ENCODE assay signal across 8 cellular contexts in the genomic region with DNA sequence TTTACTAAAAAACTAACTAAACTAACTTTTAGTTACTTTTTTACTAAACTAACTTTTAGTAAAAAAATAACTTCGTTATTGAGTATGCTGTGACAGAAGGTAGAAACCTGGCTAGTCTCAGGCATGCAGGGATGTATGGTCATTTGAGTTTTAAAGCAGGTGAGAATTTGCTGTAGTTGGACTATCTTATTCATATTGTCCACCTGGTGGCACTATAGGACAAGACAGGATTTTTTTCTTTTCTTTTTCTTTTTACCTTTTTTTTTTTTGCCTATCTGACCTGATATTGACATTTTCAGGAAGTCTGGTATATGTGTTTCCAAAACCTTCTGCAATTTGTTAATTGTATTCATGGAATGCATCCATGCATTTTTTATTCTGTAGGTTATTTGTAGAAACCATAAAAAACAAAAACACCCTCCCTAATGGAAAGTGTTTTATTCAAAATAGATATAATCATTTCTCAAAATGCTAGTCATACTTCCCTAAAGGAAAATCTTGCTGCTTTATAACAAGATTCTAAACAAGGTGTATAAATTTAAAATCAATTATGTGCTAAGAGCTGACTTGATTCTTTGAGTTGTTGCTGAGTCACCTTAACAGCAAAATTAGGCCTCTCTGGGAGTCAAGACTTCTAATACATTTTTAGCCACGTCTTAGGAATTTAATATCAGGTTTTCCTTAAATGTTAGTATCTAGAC.
DNase-seq lines count a peak whose midpoint lies in the region; ATAC-seq and TF ChIP-seq lines count a peak whose summit lies in the region.

No MANE protein-coding gene starts in this region.

- H3K9me3 ChIP-seq in OCI-LY3 (ENCODE audit: insufficient read depth, low read length) (no peaks in the 10 kb centered on the region), ovary (no peaks in the 10 kb centered on the region)

- no peak overlapping the region for H3K27ac ChIP-seq in OCI-LY3 (ENCODE audit: low read length)
- H3K27ac ChIP-seq in foreskin keratinocyte: no peak overlapping the region
- no peak overlapping the region for H3K27ac ChIP-seq in ovary

- H3K4me1 ChIP-seq in OCI-LY3 (ENCODE audit: low read length) (peaks cover 10% of the 10 kb centered on the region), foreskin keratinocyte (no peaks in the 10 kb centered on the region), ovary (ENCODE audit: insufficient read depth) (no peaks in the 10 kb centered on the region)

- no peaks in the 10 kb centered on the region for H3K27me3 ChIP-seq in OCI-LY3 (ENCODE audit: low read depth, low read length)
- peaks cover 3% of the 10 kb centered on the region for H3K27me3 ChIP-seq in foreskin keratinocyte
- no peaks in the 10 kb centered on the region for H3K27me3 ChIP-seq in ovary

- no peak for TF ChIP-seq POLR2A in ovary (IDR thresholded peaks at IDR 0.05)

- H3K36me3 ChIP-seq in OCI-LY3 (replicated peaks; ENCODE audit: low read depth, low read length) (no peaks in the 10 kb centered on the region), ovary (no peaks in the 10 kb centered on the region)

- H4K20me1 ChIP-seq in OCI-LY3 (ENCODE audit: insufficient read depth, low read length): no peaks in the 10 kb centered on the region

- H3K4me3 ChIP-seq in OCI-LY3 (ENCODE audit: low read length) (no peak overlapping the region), ovary (no peak overlapping the region)

- ATAC-seq in HG03442 (IDR thresholded peaks at IDR 0.05; ENCODE audit: unreplicated experiment) (peak; percentile 69), foreskin keratinocyte (no peak), HG03025 (IDR thresholded peaks at IDR 0.05; ENCODE audit: low FRiP score, unreplicated experiment) (no peak)

- H3K79me2 ChIP-seq in OCI-LY3 (ENCODE audit: low read length): no peaks in the 10 kb centered on the region

- intact Hi-C loops in ovary (cut with DNase I): no loop called here

- TF ChIP-seq EP300 in ovary (IDR thresholded peaks at IDR 0.05): no peak

- peak; percentile 1 to 26 for DNase-seq in foreskin keratinocyte
- no peak for DNase-seq in ovary
- DNase-seq in GDM1 (lab: John Stamatoyannopoulos, UW): no peak
- no peak for DNase-seq in stimulated activated naive CD4-positive, alpha-beta T cell treated with Interleukin-2 at 50 U/mL for 16 hours (lab: John Stamatoyannopoulos, UW)

- no peak overlapping the region for H2AFZ ChIP-seq in OCI-LY3 (ENCODE audit: low read depth, low read length)

- H3K4me2 ChIP-seq in OCI-LY3 (ENCODE audit: low read length): no peak overlapping the region

- TF ChIP-seq CTCF in GM12874 (IDR thresholded peaks at IDR 0.05; ENCODE audit: insufficient read depth, low read depth, low read length): peak; percentile 22; the same call in 1 of the 2 replicates
- peak; percentile 62 for TF ChIP-seq CTCF in OCI-LY3 (IDR thresholded peaks at IDR 0.05; ENCODE audit: low read depth, low read length)
- peak; percentile 72 for TF ChIP-seq CTCF in foreskin keratinocyte (conservative IDR thresholded peaks at IDR 0.05)
- no peak for TF ChIP-seq CTCF in ovary (IDR thresholded peaks at IDR 0.05)

- no peak overlapping the region for H3K9ac ChIP-seq in OCI-LY3 (ENCODE audit: low read length)

- 29 to 43% (median 35%) methylated on average over 2 of the region's 2 CpGs for WGBS in ovary, 3 donors

Comparison
In these comparisons a context has a peak if more than half of its experiments do, and no peak if none do; other contexts are left out.
1. CTCF ChIP-seq: peak in GM12874 (single experiment), OCI-LY3 (single experiment) and foreskin keratinocyte (single experiment); none in ovary (0 of 3).
2. DNase-seq: peak in foreskin keratinocyte (2 of 2); none in ovary (0 of 5), GDM1 (single experiment) and stimulated activated naive CD4-positive, alpha-beta T cell treated with Interleukin-2 at 50 U/mL for 16 hours (single experiment).